In the genomic region with DNA sequence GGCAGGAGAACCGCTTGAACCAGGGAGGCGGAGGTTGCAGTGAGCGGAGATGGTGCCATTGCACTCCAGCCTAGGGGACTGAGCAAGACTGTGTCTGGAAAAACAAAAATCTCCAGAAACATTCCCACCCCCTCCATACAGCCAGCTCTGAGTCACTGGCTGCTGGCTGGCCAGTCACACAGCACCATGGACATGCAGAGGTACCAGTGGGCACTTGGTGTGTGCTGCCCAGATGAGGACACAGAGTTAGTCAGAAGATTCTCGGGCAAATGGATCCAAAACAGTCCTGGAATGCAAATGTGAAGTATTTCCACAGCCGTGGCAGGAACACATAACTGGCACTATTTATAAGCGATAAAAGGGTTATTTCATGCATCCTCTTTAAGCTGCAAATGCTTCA, we compare ENCODE assay signal across 14 cellular contexts. TPM values are rescaled to one million over a fixed set of nuclear protein-coding genes. Genes with fewer than 3 reads are reported as not detected.
DNase-seq lines count a peak whose midpoint lies in the region; ATAC-seq, FAIRE-seq and TF ChIP-seq lines count a peak whose summit lies in the region.
"Had no signal": no experiment of that assay in that cellular context is flagged by ENCODE, and none has a peak within 500 bp of the region (broad histone marks: within the 10 kb centered on the region; RNA-seq: fewer than 3 reads in every experiment).

No MANE protein-coding gene starts in this region.

- no peak for FAIRE-seq in kidney (lab: Jason Lieb, UNC)
- FAIRE-seq: GM12878, H1 had no signal

- H3K27ac ChIP-seq in kidney (ENCODE audit: low read depth in 2 of 2, low read length in 2 of 2), result no peak overlapping the region
- H3K27ac ChIP-seq: C4-2B had no signal

- intact Hi-C loops in kidney (cut with DNase I), result loop anchor here (10.0 kb wide), 1 partner anchor 256 kb away; no protein-coding TSS in a partner anchor

- DNase-seq in GOT3 (lab: John Stamatoyannopoulos, UW) (peak; percentile 16), amniotic stem cell (lab: John Stamatoyannopoulos, UW) (peak; percentile 18), kidney (peak; percentile 45), superior temporal gyrus (ENCODE audit: extremely low spot score) (peak; percentile 65), NCI-H2196 treated with DMSO at 0.1 percent for 48 hours (lab: John Stamatoyannopoulos, UW; ENCODE audit: unreplicated experiment) (no peak)
- DNase-seq in stimulated activated CD4-positive, alpha-beta T cell treated with anti-CD3 and anti-CD28 coated beads, Interleukin-4, amount 100 ng/mL, for 24 hours, result no peak
- DNase-seq: activated B cell treated with CpG ODN at 0.5 μM for 24 hours, MV-4-11, NCI-H2029 treated with DMSO at 0.1 percent for 48 hours, NCI-H526 had no signal

- ATAC-seq in HG03460 (IDR thresholded peaks at IDR 0.05; ENCODE audit: unreplicated experiment), result no peak

- no peak overlapping the region for H3K9ac ChIP-seq in kidney (ENCODE audit: low read length in 2 of 2)

- no peaks in the 10 kb centered on the region for H3K4me1 ChIP-seq in kidney (ENCODE audit: control insufficient read depth in 1 of 2, insufficient read depth in 1 of 2, low read depth in 1 of 2, low read length in 2 of 2)

- no peak overlapping the region for H3K4me3 ChIP-seq in kidney (ENCODE audit: low read length in 2 of 2)
- H3K4me3 ChIP-seq: GM12878 had no signal

- H3K9me3 ChIP-seq in kidney (ENCODE audit: control insufficient read depth in 1 of 2, low read length in 2 of 2), result no peaks in the 10 kb centered on the region

- H3K36me3 ChIP-seq in kidney (ENCODE audit: control insufficient read depth in 1 of 2, insufficient read depth in 2 of 2, low read length in 2 of 2), result peaks cover 2 to 11% of the 10 kb centered on the region in 2 donors

- no peak for TF ChIP-seq CTCF in kidney (IDR thresholded peaks at IDR 0.05; ENCODE audit: borderline replicate concordance, extremely low read depth, insufficient read depth)

RNA-seq across cellular contexts. Expression of a gene that starts 44.6 kb away (rescaled TPM):
- 21.2 TPM for total RNA-seq in kidney
- 49.6 TPM for polyA plus RNA-seq in kidney (ENCODE audit: insufficient read depth, low read depth, low replicate concordance)

Comparison
In these comparisons a context has a peak if more than half of its experiments do, and no peak if none do; other contexts are left out.
1. DNase-seq: peak in GOT3 (single experiment), amniotic stem cell (single experiment), kidney (single experiment) and superior temporal gyrus (single experiment); none in NCI-H2196 treated with DMSO at 0.1 percent for 48 hours (single experiment) and stimulated activated CD4-positive, alpha-beta T cell treated with anti-CD3 and anti-CD28 coated beads, Interleukin-4, amount 100 ng/mL, for 24 hours (single experiment).